In genomic region chr16:27460663-27461482, GRCh38 we compare ENCODE assay signal across 17 cellular contexts. TPM values are rescaled to one million over a fixed set of nuclear protein-coding genes. Genes with fewer than 3 reads are reported as not detected.
DNase-seq lines count a peak whose midpoint lies in the region; ATAC-seq, FAIRE-seq and TF ChIP-seq lines count a peak whose summit lies in the region.
"Had no signal": no experiment of that assay in that cellular context is flagged by ENCODE, and none has a peak within 500 bp of the region (broad histone marks: within the 10 kb centered on the region; RNA-seq: fewer than 3 reads in every experiment).

No MANE protein-coding gene starts in this region.

- no peaks in the 10 kb centered on the region; the same call in 1 of the 2 replicates for H3K9me1 ChIP-seq in IMR-90 (ENCODE audit: insufficient read depth, low read length)

- no peak overlapping the region for H3K4ac ChIP-seq in IMR-90 (ENCODE audit: low read depth, low read length)

- no peaks in the 10 kb centered on the region for H3K27me3 Mint-ChIP-seq in activated CD8-positive, alpha-beta memory T cell treated with anti-CD3 and anti-CD28 coated beads, Interleukin-2, amount 10 ng/mL, durations not matched to agents 7 days and 5 days

- H3K4me1 ChIP-seq in IMR-90 (ENCODE audit: control insufficient read depth, insufficient read depth, low read length): peaks cover 4% of the 10 kb centered on the region
- H3K4me1 ChIP-seq in osteoblast (ENCODE audit: insufficient read depth, low read length): no peaks in the 10 kb centered on the region
- H3K4me1 ChIP-seq: prostate gland had no signal

- H3K14ac ChIP-seq in IMR-90 (replicated peaks; ENCODE audit: low read depth, low read length): no peak overlapping the region

- H3K4me3 ChIP-seq in IMR-90 (ENCODE audit: insufficient read depth, low read depth, low read length) (no peak overlapping the region), osteoblast (ENCODE audit: insufficient read depth, low read length) (no peak overlapping the region)
- H3K4me3 ChIP-seq: BLaER1 treated with 17β-estradiol and CSF1 and Interleukin-3, amounts not matched to agents 10 nM and 100 nM; prostate gland; thoracic aorta had no signal

- H3K27me3 ChIP-seq in IMR-90 (ENCODE audit: control insufficient read depth, insufficient read depth, low read length) (no peaks in the 10 kb centered on the region), osteoblast (ENCODE audit: insufficient read depth, low read length) (no peaks in the 10 kb centered on the region)
- H3K27me3 ChIP-seq: BLaER1 treated with 17β-estradiol and CSF1 and Interleukin-3, amounts not matched to agents 10 nM and 100 nM had no signal

- H3K4me1 Mint-ChIP-seq in activated CD8-positive, alpha-beta memory T cell treated with anti-CD3 and anti-CD28 coated beads, Interleukin-2, amount 10 ng/mL, durations not matched to agents 7 days and 5 days: peaks cover 39% of the 10 kb centered on the region

- POLR2A ChIA-PET in IMR-90 (lab: Charles Lee; ENCODE audit: unreplicated experiment): no interaction called here

- TF ChIP-seq CTCF in IMR-90 (conservative IDR thresholded peaks at IDR 0.05; ENCODE audit: low read depth, low read length) (no peak), osteoblast (IDR thresholded peaks at IDR 0.05; ENCODE audit: extremely low read depth, low read depth, low read length) (no peak), GM13977 (IDR thresholded peaks at IDR 0.05; ENCODE audit: extremely low read depth, insufficient read depth, missing control alignments) (no peak)

- H2BK15ac ChIP-seq in IMR-90 (ENCODE audit: low read depth, low read length): no peak overlapping the region

- no peak overlapping the region for H3K9ac ChIP-seq in IMR-90 (ENCODE audit: low read depth, low read length)

- intact Hi-C loops in IMR-90 (cut with micrococcal nuclease): no loop called here

- H3K36me3 Mint-ChIP-seq in activated CD8-positive, alpha-beta memory T cell treated with anti-CD3 and anti-CD28 coated beads, Interleukin-2, amount 10 ng/mL, durations not matched to agents 7 days and 5 days: peaks cover 18% of the 10 kb centered on the region

- H3K4me3 Mint-ChIP-seq in activated CD8-positive, alpha-beta memory T cell treated with anti-CD3 and anti-CD28 coated beads, Interleukin-2, amount 10 ng/mL, durations not matched to agents 7 days and 5 days: no peak overlapping the region

- no peak overlapping the region for H3K18ac ChIP-seq in IMR-90 (ENCODE audit: low read depth, low read length)

- H3K56ac ChIP-seq in IMR-90 (ENCODE audit: extremely low read depth, insufficient read depth, low read length): no peak overlapping the region

- peak overlapping the region; percentile 66; the same call in 1 of the 2 replicates for H2AK5ac ChIP-seq in IMR-90 (ENCODE audit: low read depth, low read length)

- H3K36me3 ChIP-seq in IMR-90 (ENCODE audit: control insufficient read depth, insufficient read depth, low read length): peaks cover 62% of the 10 kb centered on the region
- peaks cover 47% of the 10 kb centered on the region for H3K36me3 ChIP-seq in osteoblast (ENCODE audit: insufficient read depth, low read length)

- H4K5ac ChIP-seq in IMR-90 (ENCODE audit: low read depth, low read length): no peak overlapping the region

- H4K20me1 ChIP-seq in IMR-90 (ENCODE audit: insufficient read depth, low read length) (no peaks in the 10 kb centered on the region), osteoblast (ENCODE audit: insufficient read depth, low read length) (no peaks in the 10 kb centered on the region)

- H3K4me2 ChIP-seq in IMR-90 (ENCODE audit: low read depth, low read length) (no peak overlapping the region), osteoblast (ENCODE audit: insufficient read depth, low read length) (no peak overlapping the region)

- no peak for FAIRE-seq in GM12891 (lab: Jason Lieb, UNC)
- FAIRE-seq: HTR-8/SVneo had no signal

- TF ChIP-seq RAD21 in IMR-90 (IDR thresholded peaks at IDR 0.05; ENCODE audit: low read length): no peak

- no peak overlapping the region for H4K8ac ChIP-seq in IMR-90 (ENCODE audit: low read depth in 2 of 2, low read length in 2 of 2)

- peak overlapping the region; percentile 11 for H3K27ac Mint-ChIP-seq in activated CD8-positive, alpha-beta memory T cell treated with anti-CD3 and anti-CD28 coated beads, Interleukin-2, amount 10 ng/mL, durations not matched to agents 7 days and 5 days

- no peak overlapping the region for H4K91ac ChIP-seq in IMR-90 (ENCODE audit: insufficient read depth, low read depth, low read length)

- H3K9me3 Mint-ChIP-seq in activated CD8-positive, alpha-beta memory T cell treated with anti-CD3 and anti-CD28 coated beads, Interleukin-2, amount 10 ng/mL, durations not matched to agents 7 days and 5 days (ENCODE audit: low read depth): no peaks in the 10 kb centered on the region

- H3K9me3 ChIP-seq in IMR-90 (ENCODE audit: control insufficient read depth, insufficient read depth, low read length): no peaks in the 10 kb centered on the region
- no peaks in the 10 kb centered on the region for H3K9me3 ChIP-seq in osteoblast (ENCODE audit: low read depth, low read length)
- H3K9me3 ChIP-seq: BLaER1 treated with 17β-estradiol and CSF1 and Interleukin-3, amounts not matched to agents 10 nM and 100 nM; prostate gland; thoracic aorta had no signal

- no peak for TF ChIP-seq POLR2A in IMR-90 (IDR thresholded peaks at IDR 0.05; ENCODE audit: low read depth, low read length)
- TF ChIP-seq POLR2A in GM12891 (IDR thresholded peaks at IDR 0.05; ENCODE audit: low read depth, low read length): no peak

- H2BK5ac ChIP-seq in IMR-90 (ENCODE audit: low read depth, low read length, poor library complexity, severe bottlenecking): no peak overlapping the region

- no peak overlapping the region for H3K27ac ChIP-seq in IMR-90 (ENCODE audit: insufficient read depth, low read length)
- no peak overlapping the region for H3K27ac ChIP-seq in osteoblast (ENCODE audit: low read depth, low read length)
- H3K27ac ChIP-seq: 22Rv1 had no signal

- no peak for ATAC-seq in activated CD8-positive, alpha-beta memory T cell treated with anti-CD3 and anti-CD28 coated beads, Interleukin-2, amount 10 ng/mL, durations not matched to agents 7 days and 5 days
- no peak for ATAC-seq in IMR-90 (ENCODE audit: low read depth)
- peak; percentile 35 for ATAC-seq in esophagus mucosa
- ATAC-seq in activated CD4-positive, CD25-positive, alpha-beta regulatory T cell treated with anti-CD3 and anti-CD28 coated beads, Interleukin-2, amount 50 U/mL, for 24 hours: no peak

- 95% methylated on average over 7 of the region's 20 CpGs; no CpG with 5 or more reads in 1 of the 2 experiments for WGBS in IMR-90 (ENCODE audit: extremely low coverage in 2 of 2, insufficient read length in 1 of 2), 2 experiments

- dilution Hi-C loops in IMR-90 (cut with HindIII; ENCODE audit: low sequenced_read_pairs, unreplicated experiment): no loop called here

- H2AFZ ChIP-seq in IMR-90 (replicated peaks; ENCODE audit: low read length, poor library complexity) (peak overlapping the region; percentile 2), osteoblast (ENCODE audit: low read length) (no peak overlapping the region)

- no peaks in the 10 kb centered on the region for H3K79me2 ChIP-seq in osteoblast (ENCODE audit: insufficient read depth, low read length)

- TSS peak; percentile 86 for BruUV-seq in IMR-90 (replicated peaks; lab: Mats Ljungman, UMichigan)

- no peaks in the 10 kb centered on the region for H3K79me1 ChIP-seq in IMR-90 (ENCODE audit: low read depth in 1 of 2, low read length in 2 of 2)

- CTCF ChIA-PET in activated CD8-positive, alpha-beta memory T cell treated with anti-CD3 and anti-CD28 coated beads, Interleukin-2, amount 10 ng/mL, durations not matched to agents 7 days and 5 days (lab: Charles Lee): interaction anchor here (0.7 to 1.9 kb wide), 6 partner anchors 9 to 307 kb away, joined by 3 to 6 read pairs (median 4); no protein-coding TSS in a partner anchor
- CTCF ChIA-PET in IMR-90 (lab: Yijun Ruan, JAX): no interaction called here

- in situ Hi-C loops in IMR-90 (cut with MboI; ENCODE audit: low sequenced_read_pairs) (loop anchor here (25.0 kb wide), 1 partner anchor 1624 kb away; no protein-coding TSS in a partner anchor), GM13977 (cut with MboI; ENCODE audit: low pct_unique_long_range_greater_than_20kb, low sequenced_read_pairs, unreplicated experiment) (loop anchor here (25.0 kb wide), 1 partner anchor 1624 kb away; no protein-coding TSS in a partner anchor)

- no peak overlapping the region for H2BK120ac ChIP-seq in IMR-90 (ENCODE audit: low read depth, low read length)

- H2AK9ac ChIP-seq in IMR-90 (replicated peaks; ENCODE audit: low read depth, low read length, poor library complexity): peak overlapping the region; percentile 45

- DNase-seq in activated CD8-positive, alpha-beta memory T cell treated with anti-CD3 and anti-CD28 coated beads, Interleukin-2, amount 10 ng/mL, durations not matched to agents 7 days and 5 days: no peak
- DNase-seq in activated CD8-positive, alpha-beta memory T cell treated with anti-CD3 and anti-CD28 coated beads for 24 hours: no peak
- no peak for DNase-seq in IMR-90
- DNase-seq in osteoblast (ENCODE audit: insufficient read length, low spot score, missing footprints): peak; percentile 90
- DNase-seq in GM12891 (ENCODE audit: insufficient read length, low spot score): no peak
- DNase-seq in GM13977 (ENCODE audit: low spot score): no peak
- DNase-seq: activated CD4-positive, CD25-positive, alpha-beta regulatory T cell treated with anti-CD3 and anti-CD28 coated beads, Interleukin-2, amount 50 U/mL, for 72 hours; activated gamma-delta T cell treated with Interleukin-2 at 50 U/mL for 16 hours; NCI-H69; stimulated activated CD4-positive, alpha-beta T cell treated with anti-CD3 and anti-CD28 coated beads, Interleukin-12 subunit alpha, Interleukin-12 subunit beta, amount 100 ng/mL, for 4 hours had no signal

- H2BK20ac ChIP-seq in IMR-90 (ENCODE audit: low read depth, low read length): no peak overlapping the region

- no peak overlapping the region for H3K23ac ChIP-seq in IMR-90 (ENCODE audit: low read depth, low read length)

TF ChIP-seq in GM12891, 5 proteins besides CTCF, POLR2A, EP300 and RAD21:
- TF ChIP-seq SPI1 (IDR thresholded peaks at IDR 0.05; ENCODE audit: low read depth, low read length) (no peak), POU2F2 (IDR thresholded peaks at IDR 0.05; ENCODE audit: low read depth, low read length) (no peak), PAX5 (IDR thresholded peaks at IDR 0.05; ENCODE audit: insufficient read depth, low read length, severe bottlenecking) (no peak), TAF1 (IDR thresholded peaks at IDR 0.05; ENCODE audit: low read depth, low read length) (no peak), POLR2AphosphoS5 (IDR thresholded peaks at IDR 0.05; ENCODE audit: low read depth, low read length) (no peak)

RNA-seq across cellular contexts. Expression of gene IL21R, which starts 58.9 kb away (rescaled TPM):
- total RNA-seq in activated CD8-positive, alpha-beta memory T cell treated with anti-CD3 and anti-CD28 coated beads, Interleukin-2, amount 10 ng/mL, durations not matched to agents 7 days and 5 days: 10 to 100 TPM; 24.6 to 38.0 TPM
- 0.72 and 0.83 TPM in 2 replicates for total RNA-seq in IMR-90 (2012; rRNA removed)
- polyA plus RNA-seq in IMR-90 (2012; rRNA removed): 0.83 and 0.97 TPM in 2 replicates
- polyA plus RNA-seq in IMR-90 (2012; cell fraction: cytosol; rRNA removed): 0.54 and 0.75 TPM in 2 replicates
- 0.38 and 0.77 TPM in 2 replicates for polyA plus RNA-seq in IMR-90 (2012; cell fraction: nucleus; rRNA removed; ENCODE audit: low replicate concordance)
- 0.56 TPM for total RNA-seq in esophagus mucosa
- 10.1 and 13.8 TPM in 2 replicates for total RNA-seq in osteoblast
- polyA plus RNA-seq in GM12891 (2012; ENCODE audit: low read depth, missing spikeins): 39.6 TPM
